Comparison of ENCODE assay signal across 13 cellular contexts in genomic region chr19:35797663-35798062, GRCh38.
A peak's percentile ranks its signal among the peaks of the same experiment; 100 is the strongest.
DNase-seq lines count a peak whose midpoint lies in the region; ATAC-seq lines count a peak whose summit lies in the region.
"Had no signal": no experiment of that assay in that cellular context is flagged by ENCODE, and none has a peak within 500 bp of the region (broad histone marks: within the 10 kb centered on the region; RNA-seq: fewer than 3 reads in every experiment).

No MANE protein-coding gene starts in this region.

- peaks cover 13% of the 10 kb centered on the region for H3K4me1 Mint-ChIP-seq in stimulated activated naive CD8-positive, alpha-beta T cell treated with anti-CD3 and anti-CD28 coated beads, Interleukin-15, amount 100 ng/mL, for 72 hours
- H3K4me1 Mint-ChIP-seq: stimulated activated memory B cell treated with anti-CD40 and anti-IgM and Interleukin-4, amounts not matched to agents 10 μg/mL and 1 μg/mL and 100 μg/mL, for 72 hours had no signal

- peak; percentile 30 for ATAC-seq in stimulated activated naive CD8-positive, alpha-beta T cell treated with anti-CD3 and anti-CD28 coated beads, Interleukin-15, Interleukin-2, amounts not matched to agents 100 U/mL and 50 U/mL, for 24 hours
- no peak for ATAC-seq in stimulated activated naive CD8-positive, alpha-beta T cell treated with anti-CD3 and anti-CD28 coated beads, Interleukin-15, amount 100 ng/mL, for 72 hours
- no peak for ATAC-seq in HG02642 (IDR thresholded peaks at IDR 0.05; ENCODE audit: poor library complexity, unreplicated experiment)
- no peak for ATAC-seq in GM18861 (IDR thresholded peaks at IDR 0.05; ENCODE audit: unreplicated experiment)
- ATAC-seq: CD8-positive, alpha-beta T cell; stimulated activated memory B cell treated with anti-CD40 and anti-IgM and Interleukin-4, amounts not matched to agents 10 μg/mL and 1 μg/mL and 100 μg/mL, for 72 hours had no signal

- H3K9me3 Mint-ChIP-seq in stimulated activated naive CD8-positive, alpha-beta T cell treated with anti-CD3 and anti-CD28 coated beads, Interleukin-15, amount 100 ng/mL, for 72 hours = no peaks in the 10 kb centered on the region
- H3K9me3 Mint-ChIP-seq: CD8-positive, alpha-beta T cell; stimulated activated memory B cell treated with anti-CD40 and anti-IgM and Interleukin-4, amounts not matched to agents 10 μg/mL and 1 μg/mL and 100 μg/mL, for 72 hours had no signal

- peak; percentile 30 for DNase-seq in stimulated activated naive CD8-positive, alpha-beta T cell treated with anti-CD3 and anti-CD28 coated beads, Interleukin-15, Interleukin-2, amounts not matched to agents 100 U/mL and 50 U/mL, for 24 hours
- no peak for DNase-seq in stimulated activated naive CD8-positive, alpha-beta T cell treated with anti-CD3 and anti-CD28 coated beads, Interleukin-15, amount 100 ng/mL, for 72 hours
- DNase-seq in cerebellar cortex (ENCODE audit: low spot score) (peak; percentile 28), medulla oblongata (ENCODE audit: extremely low spot score) (peak; percentile 26), EL (no peak), HCEC 1CT (no peak)
- DNase-seq: activated gamma-delta T cell treated with Interleukin-2 at 50 U/mL for 16 hours; CD8-positive, alpha-beta T cell; NCI-H1092 treated with DMSO at 0.1 percent for 48 hours; NCI-H524 treated with DMSO at 0.1 percent for 48 hours had no signal

- H3K4me3 Mint-ChIP-seq in stimulated activated naive CD8-positive, alpha-beta T cell treated with anti-CD3 and anti-CD28 coated beads, Interleukin-15, amount 100 ng/mL, for 72 hours = no peak overlapping the region
- H3K4me3 Mint-ChIP-seq: CD8-positive, alpha-beta T cell; stimulated activated memory B cell treated with anti-CD40 and anti-IgM and Interleukin-4, amounts not matched to agents 10 μg/mL and 1 μg/mL and 100 μg/mL, for 72 hours had no signal

- peaks cover 59% of the 10 kb centered on the region for H3K27me3 Mint-ChIP-seq in stimulated activated naive CD8-positive, alpha-beta T cell treated with anti-CD3 and anti-CD28 coated beads, Interleukin-15, amount 100 ng/mL, for 72 hours

- no peak overlapping the region for H3K27ac Mint-ChIP-seq in stimulated activated naive CD8-positive, alpha-beta T cell treated with anti-CD3 and anti-CD28 coated beads, Interleukin-15, amount 100 ng/mL, for 72 hours
- H3K27ac Mint-ChIP-seq: CD8-positive, alpha-beta T cell; stimulated activated memory B cell treated with anti-CD40 and anti-IgM and Interleukin-4, amounts not matched to agents 10 μg/mL and 1 μg/mL and 100 μg/mL, for 72 hours had no signal

Comparison
In these comparisons a context has a peak if more than half of its experiments do, and no peak if none do; other contexts are left out.
1. DNase-seq: peak in stimulated activated naive CD8-positive, alpha-beta T cell treated with anti-CD3 and anti-CD28 coated beads, Interleukin-15, Interleukin-2, amounts not matched to agents 100 U/mL and 50 U/mL, for 24 hours (single experiment), cerebellar cortex (single experiment) and medulla oblongata (single experiment); none in stimulated activated naive CD8-positive, alpha-beta T cell treated with anti-CD3 and anti-CD28 coated beads, Interleukin-15, amount 100 ng/mL, for 72 hours (0 of 2), EL (single experiment) and HCEC 1CT (single experiment).